ENCODE assay signal across 1 cellular context in the genomic region with DNA sequence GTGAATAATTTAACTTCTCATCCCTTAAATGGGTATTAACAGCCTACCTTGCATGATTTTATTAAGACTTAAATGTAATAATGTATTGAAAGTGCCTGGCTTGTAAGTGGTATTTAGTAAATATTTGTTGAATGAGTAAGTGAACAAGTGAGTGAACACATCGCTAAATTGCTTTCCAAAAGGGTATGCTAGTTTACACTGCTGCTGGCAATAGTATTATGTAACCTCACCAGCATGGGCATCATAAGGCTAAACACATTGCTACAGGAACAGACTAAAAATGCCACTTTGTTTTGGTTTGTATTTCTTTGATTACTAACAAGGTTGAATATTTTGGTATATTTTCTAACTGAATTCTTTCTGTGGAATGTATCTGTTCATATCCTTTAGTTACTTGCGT.
TF ChIP-seq lines count a peak whose summit lies in the region.

No MANE protein-coding gene starts in this region.

TF ChIP-seq in GM23338, 12 proteins besides CTCF, POLR2A, EP300 and RAD21 (continued from another document):
- TF ChIP-seq, protein P1, sequence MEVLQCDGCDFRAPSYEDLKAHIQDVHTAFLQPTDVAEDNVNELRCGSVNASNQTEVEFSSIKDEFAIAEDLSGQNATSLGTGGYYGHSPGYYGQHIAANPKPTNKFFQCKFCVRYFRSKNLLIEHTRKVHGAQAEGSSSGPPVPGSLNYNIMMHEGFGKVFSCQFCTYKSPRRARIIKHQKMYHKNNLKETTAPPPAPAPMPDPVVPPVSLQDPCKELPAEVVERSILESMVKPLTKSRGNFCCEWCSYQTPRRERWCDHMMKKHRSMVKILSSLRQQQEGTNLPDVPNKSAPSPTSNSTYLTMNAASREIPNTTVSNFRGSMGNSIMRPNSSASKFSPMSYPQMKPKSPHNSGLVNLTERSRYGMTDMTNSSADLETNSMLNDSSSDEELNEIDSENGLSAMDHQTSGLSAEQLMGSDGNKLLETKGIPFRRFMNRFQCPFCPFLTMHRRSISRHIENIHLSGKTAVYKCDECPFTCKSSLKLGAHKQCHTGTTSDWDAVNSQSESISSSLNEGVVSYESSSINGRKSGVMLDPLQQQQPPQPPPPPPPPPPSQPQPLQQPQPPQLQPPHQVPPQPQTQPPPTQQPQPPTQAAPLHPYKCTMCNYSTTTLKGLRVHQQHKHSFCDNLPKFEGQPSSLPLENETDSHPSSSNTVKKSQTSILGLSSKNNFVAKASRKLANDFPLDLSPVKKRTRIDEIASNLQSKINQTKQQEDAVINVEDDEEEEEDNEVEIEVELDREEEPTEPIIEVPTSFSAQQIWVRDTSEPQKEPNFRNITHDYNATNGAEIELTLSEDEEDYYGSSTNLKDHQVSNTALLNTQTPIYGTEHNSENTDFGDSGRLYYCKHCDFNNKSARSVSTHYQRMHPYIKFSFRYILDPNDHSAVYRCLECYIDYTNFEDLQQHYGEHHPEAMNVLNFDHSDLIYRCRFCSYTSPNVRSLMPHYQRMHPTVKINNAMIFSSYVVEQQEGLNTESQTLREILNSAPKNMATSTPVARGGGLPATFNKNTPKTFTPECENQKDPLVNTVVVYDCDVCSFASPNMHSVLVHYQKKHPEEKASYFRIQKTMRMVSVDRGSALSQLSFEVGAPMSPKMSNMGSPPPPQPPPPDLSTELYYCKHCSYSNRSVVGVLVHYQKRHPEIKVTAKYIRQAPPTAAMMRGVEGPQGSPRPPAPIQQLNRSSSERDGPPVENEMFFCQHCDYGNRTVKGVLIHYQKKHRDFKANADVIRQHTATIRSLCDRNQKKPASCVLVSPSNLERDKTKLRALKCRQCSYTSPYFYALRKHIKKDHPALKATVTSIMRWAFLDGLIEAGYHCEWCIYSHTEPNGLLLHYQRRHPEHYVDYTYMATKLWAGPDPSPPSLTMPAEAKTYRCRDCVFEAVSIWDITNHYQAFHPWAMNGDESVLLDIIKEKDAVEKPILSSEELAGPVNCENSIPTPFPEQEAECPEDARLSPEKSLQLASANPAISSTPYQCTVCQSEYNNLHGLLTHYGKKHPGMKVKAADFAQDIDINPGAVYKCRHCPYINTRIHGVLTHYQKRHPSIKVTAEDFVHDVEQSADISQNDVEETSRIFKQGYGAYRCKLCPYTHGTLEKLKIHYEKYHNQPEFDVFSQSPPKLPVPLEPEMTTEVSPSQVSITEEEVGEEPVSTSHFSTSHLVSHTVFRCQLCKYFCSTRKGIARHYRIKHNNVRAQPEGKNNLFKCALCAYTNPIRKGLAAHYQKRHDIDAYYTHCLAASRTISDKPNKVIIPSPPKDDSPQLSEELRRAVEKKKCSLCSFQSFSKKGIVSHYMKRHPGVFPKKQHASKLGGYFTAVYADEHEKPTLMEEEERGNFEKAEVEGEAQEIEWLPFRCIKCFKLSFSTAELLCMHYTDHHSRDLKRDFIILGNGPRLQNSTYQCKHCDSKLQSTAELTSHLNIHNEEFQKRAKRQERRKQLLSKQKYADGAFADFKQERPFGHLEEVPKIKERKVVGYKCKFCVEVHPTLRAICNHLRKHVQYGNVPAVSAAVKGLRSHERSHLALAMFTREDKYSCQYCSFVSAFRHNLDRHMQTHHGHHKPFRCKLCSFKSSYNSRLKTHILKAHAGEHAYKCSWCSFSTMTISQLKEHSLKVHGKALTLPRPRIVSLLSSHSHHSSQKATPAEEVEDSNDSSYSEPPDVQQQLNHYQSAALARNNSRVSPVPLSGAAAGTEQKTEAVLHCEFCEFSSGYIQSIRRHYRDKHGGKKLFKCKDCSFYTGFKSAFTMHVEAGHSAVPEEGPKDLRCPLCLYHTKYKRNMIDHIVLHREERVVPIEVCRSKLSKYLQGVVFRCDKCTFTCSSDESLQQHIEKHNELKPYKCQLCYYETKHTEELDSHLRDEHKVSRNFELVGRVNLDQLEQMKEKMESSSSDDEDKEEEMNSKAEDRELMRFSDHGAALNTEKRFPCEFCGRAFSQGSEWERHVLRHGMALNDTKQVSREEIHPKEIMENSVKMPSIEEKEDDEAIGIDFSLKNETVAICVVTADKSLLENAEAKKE (CRISPR knock-in tag; IDR thresholded peaks at IDR 0.05): no peak
- TF ChIP-seq POLR2AphosphoS5 (IDR thresholded peaks at IDR 0.05; ENCODE audit: low read depth) (no peak), ZNF114 (CRISPR knock-in tag; IDR thresholded peaks at IDR 0.05) (no peak), EZH2 (IDR thresholded peaks at IDR 0.05; ENCODE audit: low read depth, unreplicated experiment) (no peak), JUNB (IDR thresholded peaks at IDR 0.05; ENCODE audit: unreplicated experiment) (no peak), CREB1 (CRISPR knock-in tag; IDR thresholded peaks at IDR 0.05; ENCODE audit: low read depth) (no peak), EZH2phosphoT487 (IDR thresholded peaks at IDR 0.05; ENCODE audit: unreplicated experiment) (no peak)
- TF ChIP-seq, protein P2, sequence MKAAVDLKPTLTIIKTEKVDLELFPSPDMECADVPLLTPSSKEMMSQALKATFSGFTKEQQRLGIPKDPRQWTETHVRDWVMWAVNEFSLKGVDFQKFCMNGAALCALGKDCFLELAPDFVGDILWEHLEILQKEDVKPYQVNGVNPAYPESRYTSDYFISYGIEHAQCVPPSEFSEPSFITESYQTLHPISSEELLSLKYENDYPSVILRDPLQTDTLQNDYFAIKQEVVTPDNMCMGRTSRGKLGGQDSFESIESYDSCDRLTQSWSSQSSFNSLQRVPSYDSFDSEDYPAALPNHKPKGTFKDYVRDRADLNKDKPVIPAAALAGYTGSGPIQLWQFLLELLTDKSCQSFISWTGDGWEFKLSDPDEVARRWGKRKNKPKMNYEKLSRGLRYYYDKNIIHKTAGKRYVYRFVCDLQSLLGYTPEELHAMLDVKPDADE (IDR thresholded peaks at IDR 0.05): no peak
TF ChIP-seq in GM23338: peak in this region for 0.
